Comparison of ENCODE assay signal across 5 cellular contexts in the genomic region with DNA sequence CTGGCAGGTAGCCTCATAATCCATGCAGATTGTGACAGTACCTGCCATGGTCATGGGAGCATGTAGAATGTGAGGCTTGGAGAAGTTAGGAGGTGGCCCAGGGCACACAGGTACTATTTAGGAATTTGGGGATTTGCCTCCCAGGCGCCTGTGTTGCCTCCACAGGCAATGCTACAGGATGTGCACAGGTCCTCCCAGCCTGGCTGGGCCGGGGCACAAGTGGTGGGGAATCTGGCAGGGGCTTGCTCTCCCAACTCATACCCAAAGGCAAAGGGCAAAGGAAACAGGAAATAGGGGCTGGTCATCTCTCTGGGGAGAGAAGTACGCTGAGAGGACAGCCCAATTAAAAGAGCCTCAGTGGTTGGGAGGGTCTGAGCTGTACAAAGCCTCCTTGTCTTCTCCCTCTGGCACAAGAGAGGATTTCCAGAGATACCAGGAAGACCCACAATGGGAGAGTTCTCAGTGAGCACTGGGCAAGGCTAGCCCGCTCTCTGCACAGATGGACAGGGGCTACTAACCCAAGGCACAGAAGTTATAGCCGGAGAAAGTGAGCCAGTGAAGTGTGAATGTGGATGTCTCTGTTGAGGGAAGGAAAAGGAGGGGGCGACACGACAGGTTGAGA. TPM values are rescaled to one million over a fixed set of nuclear protein-coding genes. Genes with fewer than 3 reads are reported as not detected.
"Had no signal": no experiment of that assay in that cellular context is flagged by ENCODE, and none has a peak within 500 bp of the region (broad histone marks: within the 10 kb centered on the region; RNA-seq: fewer than 3 reads in every experiment).

No MANE protein-coding gene starts in this region.

RNA-seq across cellular contexts. Expression of a gene that starts 40.5 kb away (rescaled TPM):
- total RNA-seq: activated CD4-positive, alpha-beta T cell treated with anti-CD3 and anti-CD28 coated beads for 36 hours; activated CD4-positive, alpha-beta T cell treated with anti-CD3 and anti-CD28 coated beads, Interleukin-2, amount 10 ng/mL, durations not matched to agents 7 days and 5 days; cardiac septum; foreskin keratinocyte; T-helper 1 cell treated with Interleukin-12 subunit alpha and Interleukin-12 subunit beta and Interleukin-4 antibody, amounts not matched to agents 30 ng/mL and 1 ng/mL, for 36 hours had no signal
